ENCODE assay signal across 11 cellular contexts in genomic region chr1:152109231-152109997, GRCh38. TPM values are rescaled to one million over a fixed set of nuclear protein-coding genes. Genes with fewer than 3 reads are reported as not detected.
A peak's percentile ranks its signal among the peaks of the same experiment; 100 is the strongest.
DNase-seq lines count a peak whose midpoint lies in the region; ATAC-seq and TF ChIP-seq lines count a peak whose summit lies in the region.
"Had no signal": no experiment of that assay in that cellular context is flagged by ENCODE, and none has a peak within 500 bp of the region (broad histone marks: within the 10 kb centered on the region; RNA-seq: fewer than 3 reads in every experiment).

No MANE protein-coding gene starts in this region.

- TF ChIP-seq CTCF in PC-9 (conservative IDR thresholded peaks at IDR 0.05) (no peak), fibroblast of lung (conservative IDR thresholded peaks at IDR 0.05 in 1 of 2, IDR thresholded peaks at IDR 0.05 in 1 of 2; ENCODE audit: low read depth in 1 of 2, low read length in 2 of 2) (no peak)

- no TSS peak for BruUV-seq in PC-9 (replicated peaks; lab: Mats Ljungman, UMichigan)

- H3K79me2 ChIP-seq in PC-9 (ENCODE audit: low read depth) (no peaks in the 10 kb centered on the region), fibroblast of lung (ENCODE audit: control insufficient read depth, insufficient read depth, low read length) (no peaks in the 10 kb centered on the region)

- DNase-seq in ELR (ENCODE audit: low read depth), result peak; percentile 26
- peak in 1 of 2 experiments; percentile 4 for DNase-seq in PC-9
- peak in 1 of 2 donors; percentile 10 for DNase-seq in fibroblast of lung (ENCODE audit: low read depth in 2 of 2)
- DNase-seq in RPMI8226, result no peak
- DNase-seq: activated naive CD4-positive, alpha-beta T cell; naive B cell; NCI-H446 treated with DMSO at 0.1 percent for 48 hours had no signal

- H3K9me2 ChIP-seq in PC-9 (ENCODE audit: insufficient read depth), result no peaks in the 10 kb centered on the region

- H4K20me1 ChIP-seq in PC-9 (ENCODE audit: insufficient read depth) (no peaks in the 10 kb centered on the region), fibroblast of lung (ENCODE audit: control insufficient read depth, extremely low read depth, insufficient read depth, low read length) (no peaks in the 10 kb centered on the region)

- H3K9ac ChIP-seq in fibroblast of lung (ENCODE audit: insufficient read depth, low read length) (no peak overlapping the region), skeletal muscle satellite cell (ENCODE audit: low read depth, low read length) (no peak overlapping the region)

- intact Hi-C loops in PC-9 (cut with micrococcal nuclease; ENCODE audit: unreplicated experiment), result no loop called here

- H3K9me3 ChIP-seq in PC-9 (ENCODE audit: insufficient read depth, low read depth) (peaks cover 9% of the 10 kb centered on the region), fibroblast of lung (ENCODE audit: control insufficient read depth, insufficient read depth, low read depth, low read length) (no peaks in the 10 kb centered on the region), skeletal muscle satellite cell (replicated peaks; ENCODE audit: low read length) (peaks cover 9% of the 10 kb centered on the region)

- peaks cover 15% of the 10 kb centered on the region; the same call in 1 of the 2 replicates for H3F3A ChIP-seq in PC-9 (ENCODE audit: insufficient read depth, low read depth)

- H3K27ac ChIP-seq in PC-9 (no peak overlapping the region), fibroblast of lung (ENCODE audit: insufficient read depth, low read length) (no peak overlapping the region)

- H3K4me3 ChIP-seq in PC-9 (peak overlapping the region; percentile 79), fibroblast of lung (replicated peaks in 1 of 4; ENCODE audit: control extremely low read depth in 1 of 4, insufficient read depth in 1 of 4, low read depth in 3 of 4, low read length in 4 of 4) (peak overlapping the region; percentile 9 to 53 (median 36)), skeletal muscle satellite cell (ENCODE audit: low read length) (peak overlapping the region; percentile 69)

- H3K36me3 ChIP-seq in PC-9 (ENCODE audit: low read depth), result no peaks in the 10 kb centered on the region
- H3K36me3 ChIP-seq in fibroblast of lung (ENCODE audit: control insufficient read depth, insufficient read depth, low read length), result no peaks in the 10 kb centered on the region
- H3K36me3 ChIP-seq in skeletal muscle satellite cell (ENCODE audit: insufficient read depth, low read length), result no peaks in the 10 kb centered on the region

- ATAC-seq in HG02870 (IDR thresholded peaks at IDR 0.05; ENCODE audit: unreplicated experiment), result no peak
- ATAC-seq in GM21737 (IDR thresholded peaks at IDR 0.05; ENCODE audit: unreplicated experiment), result no peak

- CTCF ChIA-PET in PC-9 (lab: Charles Lee), result interaction anchor here (0.6 to 0.9 kb wide), 3 partner anchors 53 to 349 kb away, joined by 3 to 17 read pairs (median 4); no protein-coding TSS in a partner anchor

- H2AFZ ChIP-seq in PC-9 (peak overlapping the region; percentile 97), fibroblast of lung (ENCODE audit: low read length) (peak overlapping the region; percentile 45)

- H3K27me3 ChIP-seq in PC-9 (ENCODE audit: insufficient read depth, low read depth) (peaks cover 34% of the 10 kb centered on the region), fibroblast of lung (ENCODE audit: control insufficient read depth, insufficient read depth, low read length) (peaks cover 73% of the 10 kb centered on the region), skeletal muscle satellite cell (ENCODE audit: control insufficient read depth, insufficient read depth, low read length) (peaks cover 74% of the 10 kb centered on the region)

- peak overlapping the region; percentile 100 for H3K4me2 ChIP-seq in PC-9
- H3K4me2 ChIP-seq in fibroblast of lung (ENCODE audit: extremely low read depth, insufficient read depth, low read length), result peak overlapping the region; percentile 88
- H3K4me2 ChIP-seq in skeletal muscle satellite cell (ENCODE audit: low read length), result peak overlapping the region; percentile 92

- POLR2A ChIA-PET in PC-9 (lab: Charles Lee; ENCODE audit: unreplicated experiment), result interaction anchor here (0.5 to 0.7 kb wide), 4 partner anchors 50 to 185 kb away, joined by 3 to 19 read pairs (median 4); no protein-coding TSS in a partner anchor

- H3K4me1 ChIP-seq in PC-9 (replicated peaks; ENCODE audit: insufficient read depth) (peaks cover 15% of the 10 kb centered on the region; the same call in 1 of the 2 replicates), fibroblast of lung (ENCODE audit: control insufficient read depth, extremely low read depth, insufficient read depth, low read length) (peaks cover 8% of the 10 kb centered on the region), skeletal muscle satellite cell (ENCODE audit: control insufficient read depth, insufficient read depth, low read length) (peaks cover 49% of the 10 kb centered on the region)

RNA-seq across cellular contexts. Expression of gene TCHH, which starts 5.8 kb away (rescaled TPM):
- total RNA-seq in PC-9 (2021), result 0.04 TPM in 1 of 2 replicates, not detected in the other
- under 0.01 TPM in 1 of 2 replicates, not detected in the other for total RNA-seq in fibroblast of lung
- polyA plus RNA-seq in fibroblast of lung, result not detected in 2 replicates
- 0.01 TPM in 1 of 2 replicates, not detected in the other for polyA plus RNA-seq in fibroblast of lung (2012)
- not detected in 2 replicates for polyA minus RNA-seq in fibroblast of lung (ENCODE audit: low replicate concordance)
- total RNA-seq in skeletal muscle satellite cell (2012; rRNA removed), result not detected in 2 replicates

RNA-seq across cellular contexts. Expression of gene TCHHL1, which starts 20.6 kb away (rescaled TPM):
- total RNA-seq in PC-9 (2021) (not detected in 2 replicates), fibroblast of lung (not detected in 2 replicates)
- not detected in 2 replicates for polyA plus RNA-seq in fibroblast of lung
- polyA plus RNA-seq in fibroblast of lung (2012), result not detected in 2 replicates
- not detected in 2 replicates for polyA minus RNA-seq in fibroblast of lung (ENCODE audit: low replicate concordance)
- total RNA-seq in skeletal muscle satellite cell (2012; rRNA removed), result not detected in 2 replicates
- total RNA-seq: fibroblast of villous mesenchyme had no signal

RNA-seq across cellular contexts. Expression of gene RPTN, which starts 49.6 kb away (rescaled TPM):
- total RNA-seq in PC-9 (2021) (not detected in 2 replicates), fibroblast of lung (not detected in 2 replicates)
- not detected in 2 replicates for polyA plus RNA-seq in fibroblast of lung
- polyA plus RNA-seq in fibroblast of lung (2012), result not detected in 2 replicates
- polyA minus RNA-seq in fibroblast of lung (ENCODE audit: low replicate concordance), result not detected in 2 replicates
- total RNA-seq in skeletal muscle satellite cell (2012; rRNA removed), result not detected in 2 replicates
- total RNA-seq: fibroblast of villous mesenchyme had no signal
